10 cellular contexts compared by ENCODE assay signal in the genomic region with DNA sequence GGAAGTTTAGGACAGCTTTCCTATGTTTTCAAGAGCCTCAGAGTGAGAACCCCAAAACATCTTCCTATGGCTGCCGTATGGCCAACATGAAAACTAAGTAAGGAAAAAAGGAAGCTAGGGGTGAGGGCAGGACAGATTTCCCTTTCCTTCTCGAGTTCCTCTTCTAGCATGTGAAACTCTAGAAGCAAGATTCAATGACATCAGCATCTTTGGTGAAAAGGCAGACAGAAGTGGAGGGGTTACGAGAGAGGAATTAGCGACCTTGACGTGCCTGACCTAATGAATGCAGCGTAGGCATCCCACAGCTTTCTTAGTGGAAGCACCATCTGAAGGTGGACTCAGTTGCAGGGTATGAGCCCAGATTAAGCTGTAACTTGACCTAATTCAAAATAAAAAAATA.
DNase-seq lines count a peak whose midpoint lies in the region; ATAC-seq and TF ChIP-seq lines count a peak whose summit lies in the region.
"Had no signal": no experiment of that assay in that cellular context is flagged by ENCODE, and none has a peak within 500 bp of the region (broad histone marks: within the 10 kb centered on the region; RNA-seq: fewer than 3 reads in every experiment).

No MANE protein-coding gene starts in this region.

- H3K4me3 ChIP-seq in NB4 (ENCODE audit: low read depth, low read length): no peak overlapping the region
- H3K4me3 ChIP-seq: tibial nerve had no signal

- DNase-seq in NB4 (ENCODE audit: low read depth) (peak; percentile 71), germinal center (ENCODE audit: low spot score) (peak; percentile 22)
- DNase-seq: activated CD4-positive, CD25-positive, alpha-beta regulatory T cell treated with anti-CD3 and anti-CD28 coated beads, Interleukin-2, amount 50 U/mL, for 72 hours had no signal

- no peaks in the 10 kb centered on the region for H3K27me3 Mint-ChIP-seq in stimulated activated memory B cell treated with anti-CD40 and anti-IgM and Interleukin-4, amounts not matched to agents 10 μg/mL and 1 μg/mL and 100 μg/mL, for 72 hours

- no peaks in the 10 kb centered on the region for H3K36me3 Mint-ChIP-seq in stimulated activated memory B cell treated with anti-CD40 and anti-IgM and Interleukin-4, amounts not matched to agents 10 μg/mL and 1 μg/mL and 100 μg/mL, for 72 hours

- H3K27ac Mint-ChIP-seq in stimulated activated memory B cell treated with anti-CD40 and anti-IgM and Interleukin-4, amounts not matched to agents 10 μg/mL and 1 μg/mL and 100 μg/mL, for 72 hours: peak overlapping the region; percentile 83

- TF ChIP-seq CTCF in NB4 (IDR thresholded peaks at IDR 0.05; ENCODE audit: low read depth, low read length): no peak

- ATAC-seq in GM18907 (IDR thresholded peaks at IDR 0.05; ENCODE audit: unreplicated experiment): peak; percentile 43
- peak; percentile 85 for ATAC-seq in stimulated activated memory B cell treated with anti-CD40 and anti-IgM and Interleukin-4, amounts not matched to agents 10 μg/mL and 1 μg/mL and 100 μg/mL, for 72 hours
- ATAC-seq in GM18511 (IDR thresholded peaks at IDR 0.05; ENCODE audit: unreplicated experiment): no peak
- no peak for ATAC-seq in HG03039 (IDR thresholded peaks at IDR 0.05; ENCODE audit: unreplicated experiment)
- no peak for ATAC-seq in HG03521 (IDR thresholded peaks at IDR 0.05; ENCODE audit: unreplicated experiment)

- H3K4me1 Mint-ChIP-seq in stimulated activated memory B cell treated with anti-CD40 and anti-IgM and Interleukin-4, amounts not matched to agents 10 μg/mL and 1 μg/mL and 100 μg/mL, for 72 hours: peaks cover 41% of the 10 kb centered on the region
- H3K4me1 Mint-ChIP-seq: central memory CD8-positive, alpha-beta T cell had no signal

- peaks cover 3% of the 10 kb centered on the region for H3K9me3 Mint-ChIP-seq in stimulated activated memory B cell treated with anti-CD40 and anti-IgM and Interleukin-4, amounts not matched to agents 10 μg/mL and 1 μg/mL and 100 μg/mL, for 72 hours
- H3K9me3 Mint-ChIP-seq: central memory CD8-positive, alpha-beta T cell had no signal

- H3K4me3 Mint-ChIP-seq in stimulated activated memory B cell treated with anti-CD40 and anti-IgM and Interleukin-4, amounts not matched to agents 10 μg/mL and 1 μg/mL and 100 μg/mL, for 72 hours: peak overlapping the region; percentile 8
- H3K4me3 Mint-ChIP-seq: central memory CD8-positive, alpha-beta T cell had no signal

- no peak for TF ChIP-seq POLR2A in NB4 (IDR thresholded peaks at IDR 0.05; ENCODE audit: extremely low read depth, insufficient read length)

Comparison
In these comparisons a context has a peak if more than half of its experiments do, and no peak if none do; other contexts are left out.
1. ATAC-seq: peak in GM18907 (single experiment) and stimulated activated memory B cell treated with anti-CD40 and anti-IgM and Interleukin-4, amounts not matched to agents 10 μg/mL and 1 μg/mL and 100 μg/mL, for 72 hours (single experiment); none in GM18511 (single experiment), HG03039 (single experiment) and HG03521 (single experiment).